ENCODE assay signal across 1 cellular context in the genomic region with DNA sequence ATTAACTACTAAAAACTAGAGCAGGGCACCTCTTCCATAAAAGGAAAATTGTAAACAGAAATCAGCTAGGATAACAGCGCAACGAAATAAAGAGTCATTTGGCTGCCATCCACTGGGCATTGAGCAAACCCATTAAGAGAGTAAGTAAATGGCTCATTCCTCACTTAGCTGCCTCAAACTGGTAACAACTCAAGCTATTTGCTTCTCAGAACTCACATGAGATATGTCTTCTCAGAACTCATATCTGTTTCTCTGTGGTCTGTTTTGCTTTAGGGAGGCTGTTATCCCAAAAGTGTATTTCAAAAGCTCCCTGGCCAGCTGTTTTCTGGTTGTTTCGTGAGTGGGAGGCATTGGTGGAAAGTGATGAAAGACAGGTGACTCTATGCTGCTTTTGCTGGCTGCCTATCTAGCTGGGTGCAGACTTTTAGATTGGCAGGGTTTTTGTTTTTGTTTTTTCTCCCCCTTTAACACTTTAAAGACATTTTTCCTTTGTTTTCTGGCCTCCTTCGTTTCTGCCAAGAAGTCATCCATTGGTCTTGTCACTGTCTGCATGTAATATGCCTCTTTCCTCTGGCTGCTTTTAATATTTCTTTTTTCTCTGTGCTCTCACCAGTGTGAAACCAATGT.
TF ChIP-seq lines count a peak whose summit lies in the region.

No MANE protein-coding gene starts in this region.

TF ChIP-seq in K562, 482 proteins besides CTCF, POLR2A, EP300 and RAD21 (continued from another document and continues in another):
- TF ChIP-seq, protein P1, sequence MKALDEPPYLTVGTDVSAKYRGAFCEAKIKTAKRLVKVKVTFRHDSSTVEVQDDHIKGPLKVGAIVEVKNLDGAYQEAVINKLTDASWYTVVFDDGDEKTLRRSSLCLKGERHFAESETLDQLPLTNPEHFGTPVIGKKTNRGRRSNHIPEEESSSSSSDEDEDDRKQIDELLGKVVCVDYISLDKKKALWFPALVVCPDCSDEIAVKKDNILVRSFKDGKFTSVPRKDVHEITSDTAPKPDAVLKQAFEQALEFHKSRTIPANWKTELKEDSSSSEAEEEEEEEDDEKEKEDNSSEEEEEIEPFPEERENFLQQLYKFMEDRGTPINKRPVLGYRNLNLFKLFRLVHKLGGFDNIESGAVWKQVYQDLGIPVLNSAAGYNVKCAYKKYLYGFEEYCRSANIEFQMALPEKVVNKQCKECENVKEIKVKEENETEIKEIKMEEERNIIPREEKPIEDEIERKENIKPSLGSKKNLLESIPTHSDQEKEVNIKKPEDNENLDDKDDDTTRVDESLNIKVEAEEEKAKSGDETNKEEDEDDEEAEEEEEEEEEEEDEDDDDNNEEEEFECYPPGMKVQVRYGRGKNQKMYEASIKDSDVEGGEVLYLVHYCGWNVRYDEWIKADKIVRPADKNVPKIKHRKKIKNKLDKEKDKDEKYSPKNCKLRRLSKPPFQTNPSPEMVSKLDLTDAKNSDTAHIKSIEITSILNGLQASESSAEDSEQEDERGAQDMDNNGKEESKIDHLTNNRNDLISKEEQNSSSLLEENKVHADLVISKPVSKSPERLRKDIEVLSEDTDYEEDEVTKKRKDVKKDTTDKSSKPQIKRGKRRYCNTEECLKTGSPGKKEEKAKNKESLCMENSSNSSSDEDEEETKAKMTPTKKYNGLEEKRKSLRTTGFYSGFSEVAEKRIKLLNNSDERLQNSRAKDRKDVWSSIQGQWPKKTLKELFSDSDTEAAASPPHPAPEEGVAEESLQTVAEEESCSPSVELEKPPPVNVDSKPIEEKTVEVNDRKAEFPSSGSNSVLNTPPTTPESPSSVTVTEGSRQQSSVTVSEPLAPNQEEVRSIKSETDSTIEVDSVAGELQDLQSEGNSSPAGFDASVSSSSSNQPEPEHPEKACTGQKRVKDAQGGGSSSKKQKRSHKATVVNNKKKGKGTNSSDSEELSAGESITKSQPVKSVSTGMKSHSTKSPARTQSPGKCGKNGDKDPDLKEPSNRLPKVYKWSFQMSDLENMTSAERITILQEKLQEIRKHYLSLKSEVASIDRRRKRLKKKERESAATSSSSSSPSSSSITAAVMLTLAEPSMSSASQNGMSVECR (CRISPR knock-in tag; IDR thresholded peaks at IDR 0.05) = no peak
- TF ChIP-seq NR1H2 (CRISPR knock-in tag; IDR thresholded peaks at IDR 0.05) = no peak
- peak; percentile 72 for TF ChIP-seq PRDM10 (IDR thresholded peaks at IDR 0.05; ENCODE audit: partially characterized antibody)
- TF ChIP-seq ZNF384 (IDR thresholded peaks at IDR 0.05; ENCODE audit: low read depth, low read length) = no peak
- TF ChIP-seq ZNF134 (CRISPR knock-in tag; conservative IDR thresholded peaks at IDR 0.05) = 0 out of 2 replicates have a peak, but pooled peaks have one; percentile 29
- TF ChIP-seq BRD4 (IDR thresholded peaks at IDR 0.05) = no peak
- TF ChIP-seq ZNF551 (CRISPR knock-in tag; IDR thresholded peaks at IDR 0.05) = no peak
- peak; percentile 80; the same call in 1 of the 2 replicates for TF ChIP-seq CTBP1 (IDR thresholded peaks at IDR 0.05; ENCODE audit: borderline replicate concordance)
- TF ChIP-seq ETV6 (IDR thresholded peaks at IDR 0.05; ENCODE audit: borderline replicate concordance in 1 of 2, low read depth in 2 of 2, low read length in 1 of 2) = no peak
- TF ChIP-seq ETV6 (CRISPR knock-in tag; IDR thresholded peaks at IDR 0.05; ENCODE audit: borderline replicate concordance) = no peak
- TF ChIP-seq ZNF830 (CRISPR knock-in tag; IDR thresholded peaks at IDR 0.05) = no peak
- TF ChIP-seq, protein P2, sequence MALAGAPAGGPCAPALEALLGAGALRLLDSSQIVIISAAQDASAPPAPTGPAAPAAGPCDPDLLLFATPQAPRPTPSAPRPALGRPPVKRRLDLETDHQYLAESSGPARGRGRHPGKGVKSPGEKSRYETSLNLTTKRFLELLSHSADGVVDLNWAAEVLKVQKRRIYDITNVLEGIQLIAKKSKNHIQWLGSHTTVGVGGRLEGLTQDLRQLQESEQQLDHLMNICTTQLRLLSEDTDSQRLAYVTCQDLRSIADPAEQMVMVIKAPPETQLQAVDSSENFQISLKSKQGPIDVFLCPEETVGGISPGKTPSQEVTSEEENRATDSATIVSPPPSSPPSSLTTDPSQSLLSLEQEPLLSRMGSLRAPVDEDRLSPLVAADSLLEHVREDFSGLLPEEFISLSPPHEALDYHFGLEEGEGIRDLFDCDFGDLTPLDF (CRISPR knock-in tag; IDR thresholded peaks at IDR 0.05) = no peak
- TF ChIP-seq NRF1 (conservative IDR thresholded peaks at IDR 0.05 in 1 of 2, IDR thresholded peaks at IDR 0.05 in 1 of 2) = 0 out of 4 replicates have a peak, but pooled peaks of 1 of the 2 experiments have one; percentile 15
- TF ChIP-seq ARID1B (IDR thresholded peaks at IDR 0.05) = peak; percentile 94
- TF ChIP-seq MTA3 (IDR thresholded peaks at IDR 0.05; ENCODE audit: borderline replicate concordance) = peak; percentile 73; the same call in 1 of the 2 replicates
- TF ChIP-seq ZNF395 (CRISPR knock-in tag; IDR thresholded peaks at IDR 0.05) = 0 out of 2 replicates have a peak, but pooled peaks have one; percentile 59
- TF ChIP-seq SMARCA4 (IDR thresholded peaks at IDR 0.05) = peak; percentile 94
- no peak for TF ChIP-seq FOXA1 (IDR thresholded peaks at IDR 0.05; ENCODE audit: borderline replicate concordance)
- no peak for TF ChIP-seq NONO (IDR thresholded peaks at IDR 0.05; ENCODE audit: low read depth in 2 of 2, low read length in 1 of 2)
- peak; percentile 57 for TF ChIP-seq NFRKB (IDR thresholded peaks at IDR 0.05; ENCODE audit: low read depth)
- TF ChIP-seq NCOA4 (IDR thresholded peaks at IDR 0.05; ENCODE audit: partially characterized antibody) = no peak
- TF ChIP-seq HNRNPL (IDR thresholded peaks at IDR 0.05; ENCODE audit: low read depth, low read length) = no peak
- no peak for TF ChIP-seq SIN3A (IDR thresholded peaks at IDR 0.05; ENCODE audit: borderline replicate concordance in 2 of 2, control insufficient read depth in 1 of 2, low read depth in 2 of 2, low read length in 2 of 2)
- no peak for TF ChIP-seq ERF (CRISPR knock-in tag; IDR thresholded peaks at IDR 0.05)
- no peak for TF ChIP-seq XRCC5 (IDR thresholded peaks at IDR 0.05; ENCODE audit: low read depth, low read length)
- TF ChIP-seq ZNF24 (IDR thresholded peaks at IDR 0.05) = peak; percentile 42; the same call in 1 of the 2 replicates
- TF ChIP-seq, protein P3, sequence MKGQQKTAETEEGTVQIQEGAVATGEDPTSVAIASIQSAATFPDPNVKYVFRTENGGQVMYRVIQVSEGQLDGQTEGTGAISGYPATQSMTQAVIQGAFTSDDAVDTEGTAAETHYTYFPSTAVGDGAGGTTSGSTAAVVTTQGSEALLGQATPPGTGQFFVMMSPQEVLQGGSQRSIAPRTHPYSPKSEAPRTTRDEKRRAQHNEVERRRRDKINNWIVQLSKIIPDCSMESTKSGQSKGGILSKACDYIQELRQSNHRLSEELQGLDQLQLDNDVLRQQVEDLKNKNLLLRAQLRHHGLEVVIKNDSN (CRISPR knock-in tag; IDR thresholded peaks at IDR 0.05) = no peak
- no peak for TF ChIP-seq PURB (CRISPR knock-in tag; IDR thresholded peaks at IDR 0.05; ENCODE audit: low read depth)
- TF ChIP-seq MCM3 (IDR thresholded peaks at IDR 0.05) = no peak
- TF ChIP-seq TEAD1 (CRISPR knock-in tag; IDR thresholded peaks at IDR 0.05) = peak in 1 of 2 experiments; percentile 51; a peak in 1 of 4 replicates
- TF ChIP-seq ZNF76 (CRISPR knock-in tag; IDR thresholded peaks at IDR 0.05; ENCODE audit: borderline replicate concordance) = no peak
- TF ChIP-seq NUFIP1 (IDR thresholded peaks at IDR 0.05; ENCODE audit: partially characterized antibody) = no peak
- TF ChIP-seq HOMEZ (CRISPR knock-in tag; IDR thresholded peaks at IDR 0.05) = no peak
- no peak for TF ChIP-seq WHSC1 (IDR thresholded peaks at IDR 0.05; ENCODE audit: low read length)
- no peak for TF ChIP-seq GTF2E2 (tag; IDR thresholded peaks at IDR 0.05)
- no peak for TF ChIP-seq HCFC1 (IDR thresholded peaks at IDR 0.05; ENCODE audit: low read depth, low read length)
- TF ChIP-seq ZNF133 (CRISPR knock-in tag; IDR thresholded peaks at IDR 0.05) = no peak
- no peak for TF ChIP-seq MCM5 (IDR thresholded peaks at IDR 0.05; ENCODE audit: low read depth)
- TF ChIP-seq RNF219 (CRISPR knock-in tag; IDR thresholded peaks at IDR 0.05) = no peak
- no peak for TF ChIP-seq BACH1 (tag; IDR thresholded peaks at IDR 0.05)
- no peak for TF ChIP-seq SPI1 (IDR thresholded peaks at IDR 0.05; ENCODE audit: borderline replicate concordance, low read depth, low read length)
- TF ChIP-seq CBX3 (IDR thresholded peaks at IDR 0.05; ENCODE audit: borderline replicate concordance in 1 of 2, low read length in 2 of 2) = peak in 1 of 2 experiments; percentile 77; a peak in 1 of 3 replicates
- TF ChIP-seq ZNF274 (IDR thresholded peaks at IDR 0.05; ENCODE audit: borderline replicate concordance, low read depth, low read length) = no peak
